In the genomic region with DNA sequence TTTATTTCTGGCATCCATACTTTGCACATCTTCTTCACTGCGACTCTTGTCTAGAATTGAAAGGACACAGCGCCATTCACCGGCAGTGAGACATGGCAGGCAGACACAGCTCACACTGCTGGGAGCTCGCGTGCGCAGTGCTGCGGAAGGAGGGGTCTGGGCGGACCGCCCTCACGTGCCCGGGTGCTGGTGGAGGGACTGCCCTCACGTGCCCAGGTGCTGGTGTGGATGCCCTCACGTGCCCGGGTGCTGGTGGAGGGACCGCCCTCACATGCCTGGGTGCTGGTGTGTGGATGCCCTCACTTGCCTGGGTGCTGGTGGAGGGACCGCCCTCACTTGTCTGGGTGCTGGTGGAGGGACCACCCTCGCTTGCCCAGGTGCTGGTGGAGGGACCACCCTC, we compare ENCODE assay signal across 32 cellular contexts.
"Had no signal": no experiment of that assay in that cellular context is flagged by ENCODE, and none has a peak within 500 bp of the region (broad histone marks: within the 10 kb centered on the region; RNA-seq: fewer than 3 reads in every experiment).

No MANE protein-coding gene starts in this region.

- H3K27ac ChIP-seq: adrenal gland, body of pancreas, brain microvascular endothelial cell, breast epithelium, VCaP had no signal

- H3K4me3 ChIP-seq: adrenal gland, body of pancreas, breast epithelium had no signal

- H3K27me3 ChIP-seq: adrenal gland, body of pancreas, brain microvascular endothelial cell, breast epithelium had no signal

- H3K27ac Mint-ChIP-seq: activated B cell treated with CpG ODN at 0.5 μM for 24 hours; activated CD4-positive, alpha-beta memory T cell treated with anti-CD3 and anti-CD28 coated beads for 36 hours; activated CD4-positive, alpha-beta T cell treated with anti-CD3 and anti-CD28 coated beads, Interleukin-2, amount 10 ng/mL, durations not matched to agents 24 days and 14 days; activated CD8-positive, alpha-beta T cell treated with anti-CD3 and anti-CD28 coated beads for 36 hours; activated naive CD4-positive, alpha-beta T cell treated with anti-CD3 and anti-CD28 coated beads for 36 hours; activated T-cell treated with anti-CD3 and anti-CD28 coated beads, Interleukin-2, amount 50 U/mL, for 72 hours; activated T-helper 1 cell treated with anti-CD3 and anti-CD28 coated beads, Interleukin-12 subunit alpha, Interleukin-12 subunit beta, Interleukin-2, Interleukin-4 antibody, amounts not matched to agents 30 ng/mL and 10 ng/mL and 1 ng/mL, durations not matched to agents 14 hours and 24 hours and 36 hours; activated T-helper 17 cell treated with anti-CD3 and anti-CD28 coated beads, Interleukin-2, amount 50 U/mL, for 72 hours; T-cell; T-helper 17 cell had no signal

- H3K9me3 Mint-ChIP-seq: activated B cell treated with CpG ODN at 0.5 μM for 24 hours; activated CD4-positive, alpha-beta memory T cell treated with anti-CD3 and anti-CD28 coated beads for 36 hours; activated CD4-positive, alpha-beta T cell treated with anti-CD3 and anti-CD28 coated beads, Interleukin-2, amount 10 ng/mL, durations not matched to agents 24 days and 14 days; activated CD8-positive, alpha-beta T cell treated with anti-CD3 and anti-CD28 coated beads for 36 hours; activated naive CD4-positive, alpha-beta T cell treated with anti-CD3 and anti-CD28 coated beads for 36 hours; activated naive CD4-positive, alpha-beta T cell treated with anti-CD3 and anti-CD28 coated beads, Interleukin-2, amount 50 U/mL, for 72 hours; activated naive CD8-positive, alpha-beta T cell treated with anti-CD3 and anti-CD28 coated beads for 36 hours; activated T-cell treated with anti-CD3 and anti-CD28 coated beads, Interleukin-2, amount 50 U/mL, for 4 hours; activated T-cell treated with anti-CD3 and anti-CD28 coated beads, Interleukin-2, amount 50 U/mL, for 72 hours; activated T-helper 1 cell treated with anti-CD3 and anti-CD28 coated beads, Interleukin-12 subunit alpha, Interleukin-12 subunit beta, Interleukin-2, Interleukin-4 antibody, amounts not matched to agents 30 ng/mL and 10 ng/mL and 1 ng/mL, durations not matched to agents 14 hours and 24 hours and 36 hours; activated T-helper 17 cell treated with anti-CD3 and anti-CD28 coated beads, Interleukin-2, amount 50 U/mL, for 72 hours; T-cell had no signal

- H3K4me1 ChIP-seq: adrenal gland, body of pancreas, breast epithelium had no signal

- H3K4me1 Mint-ChIP-seq: activated B cell treated with CpG ODN at 0.5 μM for 24 hours; activated naive CD8-positive, alpha-beta T cell treated with anti-CD3 and anti-CD28 coated beads for 36 hours; activated T-helper 17 cell treated with anti-CD3 and anti-CD28 coated beads, Interleukin-2, amount 50 U/mL, for 72 hours; T-cell; T-helper 17 cell had no signal

- DNase-seq: activated B cell treated with CpG ODN at 0.5 μM for 24 hours; activated CD4-positive, alpha-beta memory T cell treated with anti-CD3 and anti-CD28 coated beads for 36 hours; activated CD4-positive, alpha-beta T cell treated with anti-CD3 and anti-CD28 coated beads for 4 hours; activated CD4-positive, alpha-beta T cell treated with anti-CD3 and anti-CD28 coated beads, Interleukin-2, amount 10 ng/mL, durations not matched to agents 24 days and 14 days; activated CD4-positive, alpha-beta T cell treated with anti-CD3 and anti-CD28 coated beads, Interleukin-2, amount 50 U/mL, for 4 hours; activated CD4-positive, CD25-positive, alpha-beta regulatory T cell treated with anti-CD3 and anti-CD28 coated beads, Interleukin-2, amount 50 U/mL, for 72 hours; activated CD8-positive, alpha-beta memory T cell treated with anti-CD3 and anti-CD28 coated beads, Interleukin-2, amount 50 U/mL, for 4 hours; activated CD8-positive, alpha-beta T cell treated with anti-CD3 and anti-CD28 coated beads for 36 hours; activated effector memory CD4-positive, alpha-beta T cell treated with anti-CD3 and anti-CD28 coated beads, Interleukin-2, amount 50 U/mL, for 16 hours; activated gamma-delta T cell treated with Interleukin-2 at 50 U/mL for 16 hours; activated naive CD4-positive, alpha-beta T cell; activated naive CD4-positive, alpha-beta T cell treated with anti-CD3 and anti-CD28 coated beads for 36 hours; activated naive CD4-positive, alpha-beta T cell treated with anti-CD3 and anti-CD28 coated beads, Interleukin-2, amount 50 U/mL, for 16 hours; activated naive CD8-positive, alpha-beta T cell treated with anti-CD3 and anti-CD28 coated beads for 36 hours; activated T-cell treated with anti-CD3 and anti-CD28 coated beads for 4 hours; activated T-cell treated with anti-CD3 and anti-CD28 coated beads, Interleukin-2, amount 50 U/mL, for 1 hour; activated T-cell treated with anti-CD3 and anti-CD28 coated beads, Interleukin-2, amount 50 U/mL, for 4 hours; activated T-cell treated with anti-CD3 and anti-CD28 coated beads, Interleukin-2, amount 50 U/mL, for 72 hours; adrenal gland; amniotic stem cell; aorta; body of pancreas; brain microvascular endothelial cell; central memory CD4-positive, alpha-beta T cell; T-cell; T-helper 17 cell; T-helper 9 cell had no signal

- H3K27me3 Mint-ChIP-seq: activated B cell treated with CpG ODN at 0.5 μM for 24 hours; activated CD4-positive, alpha-beta memory T cell treated with anti-CD3 and anti-CD28 coated beads for 36 hours; activated CD4-positive, alpha-beta T cell treated with anti-CD3 and anti-CD28 coated beads, Interleukin-2, amount 10 ng/mL, durations not matched to agents 24 days and 14 days; activated CD8-positive, alpha-beta T cell treated with anti-CD3 and anti-CD28 coated beads for 36 hours; activated naive CD8-positive, alpha-beta T cell treated with anti-CD3 and anti-CD28 coated beads for 36 hours; activated T-helper 17 cell treated with anti-CD3 and anti-CD28 coated beads, Interleukin-2, amount 50 U/mL, for 72 hours; T-cell; T-helper 17 cell had no signal

- ATAC-seq: activated CD8-positive, alpha-beta T cell treated with anti-CD3 and anti-CD28 coated beads for 36 hours; activated naive CD4-positive, alpha-beta T cell treated with anti-CD3 and anti-CD28 coated beads, Interleukin-2, amount 50 U/mL, for 72 hours; activated T-cell treated with anti-CD3 and anti-CD28 coated beads, Interleukin-2, amount 50 U/mL, for 4 hours; activated T-cell treated with anti-CD3 and anti-CD28 coated beads, Interleukin-2, amount 50 U/mL, for 72 hours; activated T-helper 17 cell treated with anti-CD3 and anti-CD28 coated beads, Interleukin-2, amount 50 U/mL, for 72 hours; body of pancreas; T-cell; T-helper 17 cell had no signal

- H3K9me3 ChIP-seq: adrenal gland, body of pancreas, breast epithelium had no signal

- H3K4me3 Mint-ChIP-seq: activated B cell treated with CpG ODN at 0.5 μM for 24 hours; activated CD4-positive, alpha-beta memory T cell treated with anti-CD3 and anti-CD28 coated beads for 36 hours; activated CD4-positive, alpha-beta T cell treated with anti-CD3 and anti-CD28 coated beads, Interleukin-2, amount 10 ng/mL, durations not matched to agents 24 days and 14 days; activated CD8-positive, alpha-beta T cell treated with anti-CD3 and anti-CD28 coated beads for 36 hours; activated naive CD4-positive, alpha-beta T cell treated with anti-CD3 and anti-CD28 coated beads for 36 hours; activated naive CD8-positive, alpha-beta T cell treated with anti-CD3 and anti-CD28 coated beads for 36 hours; activated T-cell treated with anti-CD3 and anti-CD28 coated beads, Interleukin-2, amount 50 U/mL, for 4 hours; activated T-cell treated with anti-CD3 and anti-CD28 coated beads, Interleukin-2, amount 50 U/mL, for 72 hours; activated T-helper 1 cell treated with anti-CD3 and anti-CD28 coated beads, Interleukin-12 subunit alpha, Interleukin-12 subunit beta, Interleukin-2, Interleukin-4 antibody, amounts not matched to agents 30 ng/mL and 10 ng/mL and 1 ng/mL, durations not matched to agents 14 hours and 24 hours and 36 hours; activated T-helper 17 cell treated with anti-CD3 and anti-CD28 coated beads, Interleukin-2, amount 50 U/mL, for 72 hours; T-cell; T-helper 17 cell had no signal
